In genomic region chr3:125915792-125916375, GRCh38 we compare ENCODE assay signal across 8 cellular contexts. TPM values are rescaled to one million over a fixed set of nuclear protein-coding genes. Genes with fewer than 3 reads are reported as not detected.
DNase-seq lines count a peak whose midpoint lies in the region; ATAC-seq, FAIRE-seq and TF ChIP-seq lines count a peak whose summit lies in the region.
"Not testable (repeated sequence)": the region's sequence is repeated elsewhere in the genome, so short reads cannot be mapped to it uniquely, and the experiment has no call there.

No MANE protein-coding gene starts in this region.

- TF ChIP-seq CTCF in heart right ventricle (IDR thresholded peaks at IDR 0.05); upper lobe of left lung (IDR thresholded peaks at IDR 0.05): not testable (repeated sequence)

- intact Hi-C loops in heart right ventricle (cut with DNase I): loop anchor here in 2 of 10 donors (2.0 to 10.0 kb wide), 2 partner anchors 151 to 321 kb away; partner anchors contain the start of gene OSBPL11 (in 1 of the 2)
- intact Hi-C loops in posterior vena cava (cut with DNase I): not testable (repeated sequence)

- not testable (repeated sequence) for TF ChIP-seq POLR2A in GM12892 (IDR thresholded peaks at IDR 0.05; ENCODE audit: low read depth, low read length)
- peak in 1 of 4 donors; percentile 67 for TF ChIP-seq POLR2A in upper lobe of left lung (IDR thresholded peaks at IDR 0.05)

- H3K27ac ChIP-seq in heart right ventricle (peak overlapping the region; percentile 30 to 93 (median 87)), upper lobe of left lung (peak overlapping the region; percentile 79 to 95 (median 89))

- H3K4me3 ChIP-seq in heart right ventricle (peak overlapping the region; percentile 46 to 97 (median 76)), upper lobe of left lung (peak overlapping the region; percentile 45 to 96 (median 78))

- TF ChIP-seq EP300 in upper lobe of left lung (IDR thresholded peaks at IDR 0.05): not testable (repeated sequence)

- H3K36me3 ChIP-seq in heart right ventricle, upper lobe of left lung: not testable (repeated sequence)

- 0 to 1% methylated on average over 37 to 40 of the region's 40 CpGs for whole genome bisulfite sequencing in heart right ventricle, 2 donors
- WGBS in upper lobe of left lung, 2 donors: 0% methylated on average over 17 to 24 of the region's 40 CpGs

- H3K27me3 ChIP-seq in heart right ventricle, upper lobe of left lung: not testable (repeated sequence)

- peak; percentile 84 for FAIRE-seq in GM12892 (lab: Jason Lieb, UNC)

- ATAC-seq in HG02884 (IDR thresholded peaks at IDR 0.05; ENCODE audit: unreplicated experiment): peak; percentile 82
- ATAC-seq in heart right ventricle: peak; percentile 88 to 95 (median 90)
- ATAC-seq in upper lobe of left lung (ENCODE audit: low FRiP score in 2 of 2): peak; percentile 89 to 90

- H3K9me3 ChIP-seq in heart right ventricle, upper lobe of left lung: not testable (repeated sequence)

- DNase-seq in GM12892 (ENCODE audit: insufficient read length) (peak; percentile 64), NCI-H146 treated with DMSO at 0.1 percent for 48 hours (lab: John Stamatoyannopoulos, UW; ENCODE audit: unreplicated experiment) (peak; percentile 99), T-helper 1 cell (peak; percentile 97 to 99 (median 99)), amniotic stem cell (lab: John Stamatoyannopoulos, UW) (peak; percentile 99), heart right ventricle (peak; percentile 100), posterior vena cava (ENCODE audit: low spot score) (peak; percentile 100), upper lobe of left lung (peak; percentile 100)

- H3K4me1 ChIP-seq in heart right ventricle: peaks cover 0 to 17% (median 8%) of the 10 kb centered on the region in 9 donors
- peaks cover 5 to 11% (median 10%) of the 10 kb centered on the region in 4 donors for H3K4me1 ChIP-seq in upper lobe of left lung

RNA-seq across cellular contexts. Expression of gene ROPN1B, which starts 53.1 kb away (rescaled TPM):
- not detected for polyA plus RNA-seq in GM12892 (2012; ENCODE audit: missing spikeins)
- total RNA-seq in heart right ventricle: 1 to 10 TPM; 1.2 to 4.7 (median 3.2) TPM
- polyA plus RNA-seq in heart right ventricle: 1 to 10 TPM; 1.5 to 3.7 TPM
- not detected for total RNA-seq in posterior vena cava
- total RNA-seq in upper lobe of left lung: 1 to 10 TPM in 3 of 6 donors, under 1 TPM in 1, not detected in 2; 0.76 to 6.3 (median 2.0) TPM

Comparison
In these comparisons a context has a peak if more than half of its experiments do, and no peak if none do; other contexts are left out.
1. Peak in every context shown above with its lines: DNase-seq, ATAC-seq, H3K4me3 ChIP-seq and H3K27ac ChIP-seq.